ENCODE assay signal across 9 cellular contexts in genomic region chr7:129143724-129144094, GRCh38. TPM values are rescaled to one million over a fixed set of nuclear protein-coding genes. Genes with fewer than 3 reads are reported as not detected.
DNase-seq lines count a peak whose midpoint lies in the region; ATAC-seq and TF ChIP-seq lines count a peak whose summit lies in the region.
"Had no signal": no experiment of that assay in that cellular context is flagged by ENCODE, and none has a peak within 500 bp of the region (broad histone marks: within the 10 kb centered on the region; RNA-seq: fewer than 3 reads in every experiment).

No MANE protein-coding gene starts in this region.

- H3K27ac Mint-ChIP-seq in GM23338 = no peak overlapping the region
- H3K27ac Mint-ChIP-seq in activated T-helper 1 cell treated with anti-CD3 and anti-CD28 coated beads, Interleukin-12 subunit alpha, Interleukin-12 subunit beta, Interleukin-2, Interleukin-4 antibody, amounts not matched to agents 30 ng/mL and 10 ng/mL and 1 ng/mL, durations not matched to agents 14 hours and 24 hours and 36 hours = no peak overlapping the region
- H3K27ac Mint-ChIP-seq in memory B cell = peak overlapping the region; percentile 90

- H3K9me3 ChIP-seq in BLaER1 treated with 17β-estradiol and CSF1 and Interleukin-3, amounts not matched to agents 10 nM and 100 nM (replicated peaks in 1 of 11) = no peaks in the 10 kb centered on the region
- H3K9me3 ChIP-seq: vagina had no signal

- no peak for TF ChIP-seq CTCF in GM23338 (conservative IDR thresholded peaks at IDR 0.05; ENCODE audit: low read depth in 2 of 2)

- H3K36me3 ChIP-seq in BLaER1 treated with 17β-estradiol and CSF1 and Interleukin-3, amounts not matched to agents 10 nM and 100 nM = 0 out of 22 replicates have a peak, but pooled peaks cover 0 to 5% (median 0%) of the 10 kb centered on the region in 11 experiments
- H3K36me3 ChIP-seq in GM23338 (ENCODE audit: insufficient read depth) = no peaks in the 10 kb centered on the region
- H3K36me3 ChIP-seq: vagina had no signal

- H3K9me3 Mint-ChIP-seq in GM23338 (no peaks in the 10 kb centered on the region; the same call in 2 of the 3 replicates), memory B cell (no peaks in the 10 kb centered on the region)
- no peaks in the 10 kb centered on the region for H3K9me3 Mint-ChIP-seq in activated T-helper 1 cell treated with anti-CD3 and anti-CD28 coated beads, Interleukin-12 subunit alpha, Interleukin-12 subunit beta, Interleukin-2, Interleukin-4 antibody, amounts not matched to agents 30 ng/mL and 10 ng/mL and 1 ng/mL, durations not matched to agents 14 hours and 24 hours and 36 hours

- peaks cover 3% of the 10 kb centered on the region for H3K79me2 ChIP-seq in GM23338 (replicated peaks; ENCODE audit: insufficient read depth)

- no peak overlapping the region; a peak in 1 of 22 replicates for H3K9ac ChIP-seq in BLaER1 treated with 17β-estradiol and CSF1 and Interleukin-3, amounts not matched to agents 10 nM and 100 nM

- no peak overlapping the region for H3K27ac ChIP-seq in BLaER1 treated with 17β-estradiol and CSF1 and Interleukin-3, amounts not matched to agents 10 nM and 100 nM
- H3K27ac ChIP-seq in GM23338 (ENCODE audit: low read depth) = no peak overlapping the region
- H3K27ac ChIP-seq: vagina had no signal

- peaks cover 34 to 51% (median 45%) of the 10 kb centered on the region in 10 experiments for H3K4me1 ChIP-seq in BLaER1 treated with 17β-estradiol and CSF1 and Interleukin-3, amounts not matched to agents 10 nM and 100 nM
- H3K4me1 ChIP-seq in GM23338 (ENCODE audit: insufficient read depth) = no peaks in the 10 kb centered on the region

- no peaks in the 10 kb centered on the region; the same call in 2 of the 3 replicates for H3K36me3 Mint-ChIP-seq in GM23338 (ENCODE audit: low read depth)
- no peaks in the 10 kb centered on the region for H3K36me3 Mint-ChIP-seq in activated T-helper 1 cell treated with anti-CD3 and anti-CD28 coated beads, Interleukin-12 subunit alpha, Interleukin-12 subunit beta, Interleukin-2, Interleukin-4 antibody, amounts not matched to agents 30 ng/mL and 10 ng/mL and 1 ng/mL, durations not matched to agents 14 hours and 24 hours and 36 hours (ENCODE audit: low read depth)
- H3K36me3 Mint-ChIP-seq in memory B cell = peaks cover 11% of the 10 kb centered on the region

- ATAC-seq in GM23338 (no peak; the same call in 2 of the 3 replicates), memory B cell (ENCODE audit: low read depth) (no peak), left colon (no peak), left ventricle myocardium superior (no peak)

- H3K27me3 ChIP-seq in BLaER1 treated with 17β-estradiol and CSF1 and Interleukin-3, amounts not matched to agents 10 nM and 100 nM = peaks cover 0 to 24% (median 7%) of the 10 kb centered on the region in 11 experiments; a peak in 9 of 22 replicates
- peaks cover 11% of the 10 kb centered on the region for H3K27me3 ChIP-seq in GM23338 (ENCODE audit: insufficient read depth)
- H3K27me3 ChIP-seq: vagina had no signal

- intact Hi-C loops in activated T-helper 1 cell treated with anti-CD3 and anti-CD28 coated beads, Interleukin-12 subunit alpha, Interleukin-12 subunit beta, Interleukin-2, Interleukin-4 antibody, amounts not matched to agents 30 ng/mL and 10 ng/mL and 1 ng/mL, durations not matched to agents 14 hours and 24 hours and 36 hours (cut with micrococcal nuclease) = loop anchor here (1.0 kb wide), 3 partner anchors 20 to 88 kb away; partner anchors contain the start of gene TNPO3
- intact Hi-C loops in left colon (cut with DNase I, micrococcal nuclease) (no loop called here), left ventricle myocardium superior (cut with micrococcal nuclease) (no loop called here)

- no peaks in the 10 kb centered on the region for H3K9me2 ChIP-seq in GM23338 (ENCODE audit: insufficient read depth)

- H3K4me3 ChIP-seq in BLaER1 treated with 17β-estradiol and CSF1 and Interleukin-3, amounts not matched to agents 10 nM and 100 nM = peak overlapping the region in 3 of 10 experiments; percentile 83 to 93 (median 92); a peak in 6 of 20 replicates
- peak overlapping the region; percentile 61 for H3K4me3 ChIP-seq in GM23338

- H3K27me3 Mint-ChIP-seq in GM23338 (ENCODE audit: insufficient read depth, low read depth, poor library complexity) = peaks cover 14% of the 10 kb centered on the region
- H3K27me3 Mint-ChIP-seq in activated T-helper 1 cell treated with anti-CD3 and anti-CD28 coated beads, Interleukin-12 subunit alpha, Interleukin-12 subunit beta, Interleukin-2, Interleukin-4 antibody, amounts not matched to agents 30 ng/mL and 10 ng/mL and 1 ng/mL, durations not matched to agents 14 hours and 24 hours and 36 hours (ENCODE audit: insufficient read depth) = peaks cover 25% of the 10 kb centered on the region
- no peaks in the 10 kb centered on the region for H3K27me3 Mint-ChIP-seq in memory B cell

- H4K20me1 ChIP-seq in BLaER1 treated with 17β-estradiol and CSF1 and Interleukin-3, amounts not matched to agents 10 nM and 100 nM = peaks cover 0 to 11% (median 0%) of the 10 kb centered on the region in 11 experiments; a peak in 4 of 22 replicates
- H4K20me1 ChIP-seq in GM23338 (replicated peaks; ENCODE audit: insufficient read depth) = no peaks in the 10 kb centered on the region

- peak overlapping the region; percentile 83 for H3K4me3 Mint-ChIP-seq in GM23338
- H3K4me3 Mint-ChIP-seq in activated T-helper 1 cell treated with anti-CD3 and anti-CD28 coated beads, Interleukin-12 subunit alpha, Interleukin-12 subunit beta, Interleukin-2, Interleukin-4 antibody, amounts not matched to agents 30 ng/mL and 10 ng/mL and 1 ng/mL, durations not matched to agents 14 hours and 24 hours and 36 hours = peak overlapping the region; percentile 89
- H3K4me3 Mint-ChIP-seq in memory B cell = peak overlapping the region; percentile 97

- DNase-seq in GM23338 (ENCODE audit: low spot score) (no peak), memory B cell (ENCODE audit: low spot score in 2 of 2) (no peak), globus pallidus (ENCODE audit: low spot score) (no peak), LoVo (ENCODE audit: low spot score) (no peak), left colon (no peak), left ventricle myocardium superior (no peak)
- DNase-seq in activated T-helper 1 cell treated with anti-CD3 and anti-CD28 coated beads, Interleukin-12 subunit alpha, Interleukin-12 subunit beta, Interleukin-2, Interleukin-4 antibody, amounts not matched to agents 30 ng/mL and 10 ng/mL and 1 ng/mL, durations not matched to agents 14 hours and 24 hours and 36 hours (ENCODE audit: low spot score) = no peak

- peak overlapping the region; percentile 87 to 98 (median 95) for H3K4me2 ChIP-seq in BLaER1 treated with 17β-estradiol and CSF1 and Interleukin-3, amounts not matched to agents 10 nM and 100 nM
- peak overlapping the region; percentile 83 for H3K4me2 ChIP-seq in GM23338

- H3K4me1 Mint-ChIP-seq in GM23338 (peaks cover 13% of the 10 kb centered on the region), memory B cell (peaks cover 42% of the 10 kb centered on the region)
- peaks cover 16% of the 10 kb centered on the region for H3K4me1 Mint-ChIP-seq in activated T-helper 1 cell treated with anti-CD3 and anti-CD28 coated beads, Interleukin-12 subunit alpha, Interleukin-12 subunit beta, Interleukin-2, Interleukin-4 antibody, amounts not matched to agents 30 ng/mL and 10 ng/mL and 1 ng/mL, durations not matched to agents 14 hours and 24 hours and 36 hours (ENCODE audit: low read depth)

- H3F3A ChIP-seq in GM23338 (replicated peaks; ENCODE audit: low read depth) = no peaks in the 10 kb centered on the region

- peak overlapping the region; percentile 91 for H2AFZ ChIP-seq in GM23338

TF ChIP-seq in GM23338, 12 proteins besides CTCF, POLR2A, EP300 and RAD21 (continues in another document):
- no peak for TF ChIP-seq JUNB (IDR thresholded peaks at IDR 0.05; ENCODE audit: unreplicated experiment)

RNA-seq across cellular contexts. Expression of gene TSPAN33, which starts 0.8 kb away (rescaled TPM):
- total RNA-seq in GM23338 (2014; rRNA removed; shearing (Covaris generic)) = 46.8 and 51.5 TPM in 2 replicates
- 17.6 and 21.1 TPM in 2 replicates for polyA plus RNA-seq in GM23338 (2016; fragmentation: Nextera tagmentation; extraction: Ambion mirVana)
- total RNA-seq in activated T-helper 1 cell treated with anti-CD3 and anti-CD28 coated beads, Interleukin-12 subunit alpha, Interleukin-12 subunit beta, Interleukin-2, Interleukin-4 antibody, amounts not matched to agents 30 ng/mL and 10 ng/mL and 1 ng/mL, durations not matched to agents 14 hours and 24 hours and 36 hours = 9.5 and 9.8 TPM in 2 replicates
- total RNA-seq in left colon = 1 to 10 TPM; 4.8 to 7.5 TPM
- 15.1 TPM for total RNA-seq in left ventricle myocardium superior

RNA-seq across cellular contexts. Expression of gene SMO, which starts 44.7 kb away (rescaled TPM):
- 57.7 and 61.5 TPM in 2 replicates for total RNA-seq in GM23338 (2014; rRNA removed; shearing (Covaris generic))
- 13.1 and 13.9 TPM in 2 replicates for polyA plus RNA-seq in GM23338 (2016; fragmentation: Nextera tagmentation; extraction: Ambion mirVana)
- total RNA-seq in activated T-helper 1 cell treated with anti-CD3 and anti-CD28 coated beads, Interleukin-12 subunit alpha, Interleukin-12 subunit beta, Interleukin-2, Interleukin-4 antibody, amounts not matched to agents 30 ng/mL and 10 ng/mL and 1 ng/mL, durations not matched to agents 14 hours and 24 hours and 36 hours = 0.44 and 0.56 TPM in 2 replicates
- total RNA-seq in left colon (1 to 10 TPM; 1.5 to 3.6 TPM), left ventricle myocardium superior (5.0 TPM)
